Comparison of ENCODE assay signal across 17 cellular contexts in genomic region chr6:77986380-77987034, GRCh38.
DNase-seq lines count a peak whose midpoint lies in the region; ATAC-seq and TF ChIP-seq lines count a peak whose summit lies in the region.
"Had no signal": no experiment of that assay in that cellular context is flagged by ENCODE, and none has a peak within 500 bp of the region (broad histone marks: within the 10 kb centered on the region; RNA-seq: fewer than 3 reads in every experiment).

No MANE protein-coding gene starts in this region.

- no peak overlapping the region for H3K4me2 ChIP-seq in hepatocyte

- no peaks in the 10 kb centered on the region for H3K4me1 ChIP-seq in hepatocyte (ENCODE audit: insufficient read depth)
- H3K4me1 ChIP-seq: tibial nerve had no signal

- intact Hi-C loops in head of caudate nucleus (cut with DNase I): no loop called here

- H3K9me3 ChIP-seq in hepatocyte (ENCODE audit: low read depth) (no peaks in the 10 kb centered on the region), MG63 (no peaks in the 10 kb centered on the region; the same call in none of the 2 replicates)

- WGBS in hepatocyte (ENCODE audit: low lambda C conversion rate, missing lambda C conversion rate): 78% methylated on average over 2 of the region's 2 CpGs

- no peaks in the 10 kb centered on the region for H3K9me2 ChIP-seq in hepatocyte (replicated peaks; ENCODE audit: insufficient read depth)

- H3K4me3 ChIP-seq in hepatocyte: no peak overlapping the region
- no peak overlapping the region for H3K4me3 ChIP-seq in MG63
- H3K4me3 ChIP-seq: tibial nerve had no signal

- H3K27me3 ChIP-seq in hepatocyte: no peaks in the 10 kb centered on the region
- H3K27me3 ChIP-seq in MG63: no peaks in the 10 kb centered on the region
- H3K27me3 ChIP-seq: tibial nerve had no signal

- H3K36me3 ChIP-seq in hepatocyte (replicated peaks; ENCODE audit: insufficient read depth, low read depth): no peaks in the 10 kb centered on the region
- no peaks in the 10 kb centered on the region for H3K36me3 ChIP-seq in MG63
- H3K36me3 ChIP-seq: tibial nerve had no signal

- no peak for TF ChIP-seq POLR2A in GM18505 (IDR thresholded peaks at IDR 0.05; ENCODE audit: borderline replicate concordance, extremely low read depth, insufficient read depth, insufficient read length)

- no peaks in the 10 kb centered on the region for H4K20me1 ChIP-seq in hepatocyte (ENCODE audit: insufficient read depth, poor library complexity, severe bottlenecking)

- no peak for TF ChIP-seq CTCF in hepatocyte (IDR thresholded peaks at IDR 0.05; ENCODE audit: poor library complexity)

- DNase-seq in hepatocyte (ENCODE audit: low spot score) (no peak), head of caudate nucleus (no peak), MG63 (no peak), inferior parietal cortex (ENCODE audit: extremely low spot score) (no peak)
- DNase-seq: activated CD4-positive, alpha-beta T cell treated with anti-CD3 and anti-CD28 coated beads for 4 hours; anterior cingulate cortex; cortex of kidney; KBM-7; NCI-H1694 treated with DMSO at 0.1 percent for 48 hours; NCI-H524 treated with DMSO at 0.1 percent for 48 hours; stimulated activated CD8-positive, alpha-beta memory T cell treated with anti-CD3 and anti-CD28 coated beads, Interleukin-4, amount 100 ng/mL, for 48 hours; T-helper 2 cell had no signal

- ATAC-seq in GM18505 (IDR thresholded peaks at IDR 0.05; ENCODE audit: unreplicated experiment) (peak; percentile 71), GM19455 (IDR thresholded peaks at IDR 0.05; ENCODE audit: unreplicated experiment) (peak; percentile 69), HG02970 (IDR thresholded peaks at IDR 0.05; ENCODE audit: low FRiP score, unreplicated experiment) (peak; percentile 78), HG03520 (IDR thresholded peaks at IDR 0.05; ENCODE audit: unreplicated experiment) (peak; percentile 82)

- H3K79me2 ChIP-seq in hepatocyte: no peaks in the 10 kb centered on the region

- H3K27ac ChIP-seq in hepatocyte: no peak overlapping the region
- H3K27ac ChIP-seq: tibial nerve had no signal

- no peak overlapping the region for H2AFZ ChIP-seq in hepatocyte
